Comparison of ENCODE assay signal across 12 cellular contexts in the genomic region with DNA sequence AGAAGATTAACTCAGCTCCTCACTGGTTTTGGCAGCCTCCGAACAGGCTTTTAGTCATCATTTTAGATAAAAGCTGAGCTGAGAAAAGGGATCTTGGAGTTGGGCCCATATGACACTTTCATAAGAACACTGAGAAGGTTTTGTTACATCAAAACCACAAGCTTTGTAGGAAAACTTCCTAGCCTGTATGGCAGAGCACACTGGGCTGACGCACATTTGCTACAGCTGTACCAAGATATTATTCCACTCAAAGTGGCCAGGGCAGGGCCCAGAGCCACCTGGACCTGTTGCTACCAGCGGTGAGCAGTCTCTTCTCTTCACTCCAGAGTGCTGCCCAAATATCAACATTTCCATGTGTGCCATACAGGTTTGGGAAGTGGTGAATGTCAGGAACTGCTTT.
DNase-seq lines count a peak whose midpoint lies in the region; ATAC-seq lines count a peak whose summit lies in the region.
"Had no signal": no experiment of that assay in that cellular context is flagged by ENCODE, and none has a peak within 500 bp of the region (broad histone marks: within the 10 kb centered on the region; RNA-seq: fewer than 3 reads in every experiment).

No MANE protein-coding gene starts in this region.

- CTCF ChIA-PET in T-cell (lab: Charles Lee) = no interaction called here
- CTCF ChIA-PET in activated CD8-positive, alpha-beta memory T cell treated with anti-CD3 and anti-CD28 coated beads, Interleukin-2, amount 10 ng/mL, durations not matched to agents 7 days and 5 days (lab: Charles Lee) = no interaction called here

- H3K4me3 Mint-ChIP-seq in T-cell = no peak overlapping the region
- H3K4me3 Mint-ChIP-seq in activated CD8-positive, alpha-beta memory T cell treated with anti-CD3 and anti-CD28 coated beads, Interleukin-2, amount 10 ng/mL, durations not matched to agents 7 days and 5 days = no peak overlapping the region

- ATAC-seq in T-cell (replicated peaks in 1 of 4) = no peak
- no peak for ATAC-seq in activated CD8-positive, alpha-beta memory T cell treated with anti-CD3 and anti-CD28 coated beads, Interleukin-2, amount 10 ng/mL, durations not matched to agents 7 days and 5 days

- peak; percentile 94 for DNase-seq in EL
- DNase-seq in SK-MEL-5 (ENCODE audit: low read depth, low spot score) = peak; percentile 89
- peak; percentile 89 for DNase-seq in fibroblast of the conjunctiva (ENCODE audit: low read depth)
- DNase-seq in pons (ENCODE audit: low spot score) = peak; percentile 40
- no peak for DNase-seq in T-cell
- no peak for DNase-seq in activated CD8-positive, alpha-beta memory T cell treated with anti-CD3 and anti-CD28 coated beads, Interleukin-2, amount 10 ng/mL, durations not matched to agents 7 days and 5 days
- no peak for DNase-seq in NCI-H1105 treated with DMSO at 0.1 percent for 48 hours (lab: John Stamatoyannopoulos, UW)
- DNase-seq in GM19240 (ENCODE audit: insufficient read length, low spot score) = no peak
- DNase-seq: activated CD4-positive, alpha-beta T cell treated with anti-CD3 and anti-CD28 coated beads, Interleukin-2, amount 50 U/mL, for 1 hour; NCI-H146; Peyer's patch; thyroid gland had no signal

- H3K27me3 Mint-ChIP-seq in T-cell = peaks cover 3 to 4% of the 10 kb centered on the region in 2 donors
- H3K27me3 Mint-ChIP-seq in activated CD8-positive, alpha-beta memory T cell treated with anti-CD3 and anti-CD28 coated beads, Interleukin-2, amount 10 ng/mL, durations not matched to agents 7 days and 5 days = peaks cover 39% of the 10 kb centered on the region

- no peaks in the 10 kb centered on the region for H3K4me1 Mint-ChIP-seq in T-cell
- peaks cover 19% of the 10 kb centered on the region for H3K4me1 Mint-ChIP-seq in activated CD8-positive, alpha-beta memory T cell treated with anti-CD3 and anti-CD28 coated beads, Interleukin-2, amount 10 ng/mL, durations not matched to agents 7 days and 5 days

- in situ Hi-C loops in SK-MEL-5 (cut with HindIII; ENCODE audit: low pct_unique_long_range_greater_than_20kb, low sequenced_read_pairs) = no loop called here

- no peaks in the 10 kb centered on the region for H3K36me3 Mint-ChIP-seq in T-cell
- peaks cover 3% of the 10 kb centered on the region for H3K36me3 Mint-ChIP-seq in activated CD8-positive, alpha-beta memory T cell treated with anti-CD3 and anti-CD28 coated beads, Interleukin-2, amount 10 ng/mL, durations not matched to agents 7 days and 5 days

- H3K9me3 Mint-ChIP-seq in T-cell = no peaks in the 10 kb centered on the region
- H3K9me3 Mint-ChIP-seq in activated CD8-positive, alpha-beta memory T cell treated with anti-CD3 and anti-CD28 coated beads, Interleukin-2, amount 10 ng/mL, durations not matched to agents 7 days and 5 days (ENCODE audit: low read depth) = no peaks in the 10 kb centered on the region

- H3K27ac Mint-ChIP-seq in T-cell = no peak overlapping the region
- no peak overlapping the region for H3K27ac Mint-ChIP-seq in activated CD8-positive, alpha-beta memory T cell treated with anti-CD3 and anti-CD28 coated beads, Interleukin-2, amount 10 ng/mL, durations not matched to agents 7 days and 5 days

- POLR2A ChIA-PET in T-cell (lab: Charles Lee) = no interaction called here

Comparison
In these comparisons a context has a peak if more than half of its experiments do, and no peak if none do; other contexts are left out.
1. DNase-seq: peak in EL (single experiment), SK-MEL-5 (single experiment), fibroblast of the conjunctiva (single experiment) and pons (single experiment); none in T-cell (0 of 34), activated CD8-positive, alpha-beta memory T cell treated with anti-CD3 and anti-CD28 coated beads, Interleukin-2, amount 10 ng/mL, durations not matched to agents 7 days and 5 days (single experiment), NCI-H1105 treated with DMSO at 0.1 percent for 48 hours (single experiment) and GM19240 (single experiment).